In the genomic region with DNA sequence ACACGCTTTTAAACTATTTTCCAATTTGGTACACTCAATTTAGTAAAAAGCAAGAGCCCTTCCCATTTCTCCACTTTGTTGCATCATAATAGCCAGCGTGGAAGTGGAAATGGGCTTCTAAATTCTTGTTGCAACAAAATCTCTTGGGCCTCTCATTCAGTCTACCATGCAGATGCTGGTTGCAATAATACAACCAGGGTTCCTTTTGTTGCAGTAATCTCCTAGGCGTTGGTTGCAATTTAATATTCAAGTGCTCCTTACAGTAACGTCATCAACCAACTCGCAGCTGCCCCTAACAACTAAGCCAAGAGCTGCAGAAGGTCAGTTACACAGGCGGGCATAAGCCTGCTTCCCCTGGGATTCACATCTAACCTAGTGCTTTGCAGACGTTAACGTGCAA, we compare ENCODE assay signal across 1 cellular context.
TF ChIP-seq lines count a peak whose summit lies in the region.

No MANE protein-coding gene starts in this region.

TF ChIP-seq in GM23338, 12 proteins besides CTCF, POLR2A, EP300 and RAD21:
- no peak for TF ChIP-seq JUNB (IDR thresholded peaks at IDR 0.05; ENCODE audit: unreplicated experiment)
- TF ChIP-seq ZNF331 (CRISPR knock-in tag; IDR thresholded peaks at IDR 0.05; ENCODE audit: low read depth) = no peak
- no peak for TF ChIP-seq EZH2phosphoT487 (IDR thresholded peaks at IDR 0.05; ENCODE audit: unreplicated experiment)
- TF ChIP-seq POLR2AphosphoS5 (IDR thresholded peaks at IDR 0.05; ENCODE audit: low read depth) = no peak
- TF ChIP-seq, protein P1, sequence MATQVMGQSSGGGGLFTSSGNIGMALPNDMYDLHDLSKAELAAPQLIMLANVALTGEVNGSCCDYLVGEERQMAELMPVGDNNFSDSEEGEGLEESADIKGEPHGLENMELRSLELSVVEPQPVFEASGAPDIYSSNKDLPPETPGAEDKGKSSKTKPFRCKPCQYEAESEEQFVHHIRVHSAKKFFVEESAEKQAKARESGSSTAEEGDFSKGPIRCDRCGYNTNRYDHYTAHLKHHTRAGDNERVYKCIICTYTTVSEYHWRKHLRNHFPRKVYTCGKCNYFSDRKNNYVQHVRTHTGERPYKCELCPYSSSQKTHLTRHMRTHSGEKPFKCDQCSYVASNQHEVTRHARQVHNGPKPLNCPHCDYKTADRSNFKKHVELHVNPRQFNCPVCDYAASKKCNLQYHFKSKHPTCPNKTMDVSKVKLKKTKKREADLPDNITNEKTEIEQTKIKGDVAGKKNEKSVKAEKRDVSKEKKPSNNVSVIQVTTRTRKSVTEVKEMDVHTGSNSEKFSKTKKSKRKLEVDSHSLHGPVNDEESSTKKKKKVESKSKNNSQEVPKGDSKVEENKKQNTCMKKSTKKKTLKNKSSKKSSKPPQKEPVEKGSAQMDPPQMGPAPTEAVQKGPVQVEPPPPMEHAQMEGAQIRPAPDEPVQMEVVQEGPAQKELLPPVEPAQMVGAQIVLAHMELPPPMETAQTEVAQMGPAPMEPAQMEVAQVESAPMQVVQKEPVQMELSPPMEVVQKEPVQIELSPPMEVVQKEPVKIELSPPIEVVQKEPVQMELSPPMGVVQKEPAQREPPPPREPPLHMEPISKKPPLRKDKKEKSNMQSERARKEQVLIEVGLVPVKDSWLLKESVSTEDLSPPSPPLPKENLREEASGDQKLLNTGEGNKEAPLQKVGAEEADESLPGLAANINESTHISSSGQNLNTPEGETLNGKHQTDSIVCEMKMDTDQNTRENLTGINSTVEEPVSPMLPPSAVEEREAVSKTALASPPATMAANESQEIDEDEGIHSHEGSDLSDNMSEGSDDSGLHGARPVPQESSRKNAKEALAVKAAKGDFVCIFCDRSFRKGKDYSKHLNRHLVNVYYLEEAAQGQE (IDR thresholded peaks at IDR 0.05; ENCODE audit: unreplicated experiment) = no peak
- TF ChIP-seq ZNF462 (CRISPR knock-in tag; IDR thresholded peaks at IDR 0.05) = no peak
- no peak for TF ChIP-seq CREB1 (CRISPR knock-in tag; IDR thresholded peaks at IDR 0.05; ENCODE audit: low read depth)
- no peak for TF ChIP-seq ZNF114 (CRISPR knock-in tag; IDR thresholded peaks at IDR 0.05)
- no peak for TF ChIP-seq EZH2 (IDR thresholded peaks at IDR 0.05; ENCODE audit: low read depth, unreplicated experiment)
- no peak for TF ChIP-seq NANOG (IDR thresholded peaks at IDR 0.05; ENCODE audit: borderline replicate concordance)
- TF ChIP-seq STAT1 (IDR thresholded peaks at IDR 0.05; ENCODE audit: unreplicated experiment) = no peak
- TF ChIP-seq, protein P2, sequence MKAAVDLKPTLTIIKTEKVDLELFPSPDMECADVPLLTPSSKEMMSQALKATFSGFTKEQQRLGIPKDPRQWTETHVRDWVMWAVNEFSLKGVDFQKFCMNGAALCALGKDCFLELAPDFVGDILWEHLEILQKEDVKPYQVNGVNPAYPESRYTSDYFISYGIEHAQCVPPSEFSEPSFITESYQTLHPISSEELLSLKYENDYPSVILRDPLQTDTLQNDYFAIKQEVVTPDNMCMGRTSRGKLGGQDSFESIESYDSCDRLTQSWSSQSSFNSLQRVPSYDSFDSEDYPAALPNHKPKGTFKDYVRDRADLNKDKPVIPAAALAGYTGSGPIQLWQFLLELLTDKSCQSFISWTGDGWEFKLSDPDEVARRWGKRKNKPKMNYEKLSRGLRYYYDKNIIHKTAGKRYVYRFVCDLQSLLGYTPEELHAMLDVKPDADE (IDR thresholded peaks at IDR 0.05) = no peak
TF ChIP-seq in GM23338: peak in this region for 0.
